Comparison of ENCODE assay signal across 17 cellular contexts in genomic region chr15:82553846-82554245, GRCh38. TPM values are rescaled to one million over a fixed set of nuclear protein-coding genes. Genes with fewer than 3 reads are reported as not detected.
A peak's percentile ranks its signal among the peaks of the same experiment; 100 is the strongest.
DNase-seq lines count a peak whose midpoint lies in the region; ATAC-seq and TF ChIP-seq lines count a peak whose summit lies in the region.
"Had no signal": no experiment of that assay in that cellular context is flagged by ENCODE, and none has a peak within 500 bp of the region (broad histone marks: within the 10 kb centered on the region; RNA-seq: fewer than 3 reads in every experiment).

No MANE protein-coding gene starts in this region.

- intact Hi-C loops in aorta (cut with DNase I): no loop called here

- H2AFZ ChIP-seq in GM23248 (no peak overlapping the region), trophoblast cell (ENCODE audit: insufficient read depth, low read length, poor library complexity) (no peak overlapping the region)

- no peak overlapping the region for H3K27ac Mint-ChIP-seq in glutamatergic neuron (ENCODE audit: unreplicated experiment)
- H3K27ac Mint-ChIP-seq: CD4-positive, CD25-positive, alpha-beta regulatory T cell; H9 had no signal

- in situ Hi-C loops in GM23248 (cut with MboI): no loop called here

- H3K4me1 ChIP-seq in GM23248 (ENCODE audit: insufficient read depth) (peaks cover 27% of the 10 kb centered on the region), trophoblast cell (ENCODE audit: control insufficient read depth in 1 of 2, insufficient read depth in 2 of 2, low read length in 2 of 2) (no peaks in the 10 kb centered on the region), aorta (ENCODE audit: control insufficient read depth in 1 of 2, insufficient read depth in 2 of 2, low read length in 2 of 2) (no peaks in the 10 kb centered on the region)

- no peaks in the 10 kb centered on the region for H3K79me1 ChIP-seq in trophoblast cell (ENCODE audit: low read length)

- no peak overlapping the region for H4K8ac ChIP-seq in trophoblast cell (ENCODE audit: low read depth, low read length)

- H4K12ac ChIP-seq in trophoblast cell (ENCODE audit: low read depth, low read length): no peak overlapping the region

- no peak overlapping the region; the same call in 1 of the 2 replicates for H3K9ac ChIP-seq in GM23248
- H3K9ac ChIP-seq in trophoblast cell (ENCODE audit: low read length): no peak overlapping the region
- H3K9ac ChIP-seq: BLaER1 treated with 17β-estradiol and CSF1 and Interleukin-3, amounts not matched to agents 10 nM and 100 nM had no signal

- H3K4ac ChIP-seq in trophoblast cell (ENCODE audit: low read depth, low read length): no peak overlapping the region

- H3K9me2 ChIP-seq in GM23248 (ENCODE audit: insufficient read depth): no peaks in the 10 kb centered on the region

- H2AK5ac ChIP-seq in trophoblast cell (ENCODE audit: low read length): no peak overlapping the region

- no peaks in the 10 kb centered on the region for H4K20me1 ChIP-seq in GM23248 (ENCODE audit: insufficient read depth)
- H4K20me1 ChIP-seq: BLaER1 treated with 17β-estradiol and CSF1 and Interleukin-3, amounts not matched to agents 10 nM and 100 nM had no signal

- WGBS in GM23248 (ENCODE audit: low coverage in 1 of 2, low lambda C conversion rate in 2 of 2, missing lambda C conversion rate in 2 of 2), 2 experiments: 95% methylated on average over 1 of the region's 1 CpG
- WGBS in trophoblast cell (ENCODE audit: extremely low coverage, insufficient coverage, insufficient read length): no CpG with 5 or more reads among the region's 1 CpG
- 88 to 94% methylated on average over 1 of the region's 1 CpG for WGBS in aorta, 2 donors

- H3K18ac ChIP-seq in trophoblast cell (ENCODE audit: low read length): no peak overlapping the region

- no peak overlapping the region for H4K91ac ChIP-seq in trophoblast cell (ENCODE audit: low read depth, low read length)

- no peak overlapping the region for H3K14ac ChIP-seq in trophoblast cell (ENCODE audit: low read length)

- DNase-seq in GM23248 (no peak), coronary artery (ENCODE audit: low spot score) (peak; percentile 33), glutamatergic neuron (no peak), trophoblast cell (peak; percentile 69 to 82), iPS-NIHi7 (ENCODE audit: extremely low spot score) (no peak), A172 (ENCODE audit: low spot score) (no peak), aorta (no peak)
- DNase-seq: 8988T; ACHN; Calu3; CD4-positive, CD25-positive, alpha-beta regulatory T cell; DMS 273 treated with DMSO at 0.1 percent for 48 hours; GOT3; H9 had no signal

- H3K4me2 ChIP-seq in GM23248 (ENCODE audit: unreplicated experiment) (no peak overlapping the region), trophoblast cell (ENCODE audit: low read length) (no peak overlapping the region)
- H3K4me2 ChIP-seq: BLaER1 treated with 17β-estradiol and CSF1 and Interleukin-3, amounts not matched to agents 10 nM and 100 nM had no signal

- no peak for TF ChIP-seq CTCF in coronary artery (IDR thresholded peaks at IDR 0.05)
- no peak for TF ChIP-seq CTCF in glutamatergic neuron (IDR thresholded peaks at IDR 0.05; ENCODE audit: partially characterized antibody, unreplicated experiment)

- H3K4me3 Mint-ChIP-seq in glutamatergic neuron (ENCODE audit: unreplicated experiment): peak overlapping the region; percentile 16
- H3K4me3 Mint-ChIP-seq: CD4-positive, CD25-positive, alpha-beta regulatory T cell; H9 had no signal

- H3K27ac ChIP-seq in GM23248 (peak overlapping the region; percentile 82), coronary artery (no peak overlapping the region), trophoblast cell (ENCODE audit: low read depth, low read length) (no peak overlapping the region), aorta (ENCODE audit: low read depth in 1 of 2, low read length in 2 of 2) (no peak overlapping the region)
- H3K27ac ChIP-seq: BLaER1 treated with 17β-estradiol and CSF1 and Interleukin-3, amounts not matched to agents 10 nM and 100 nM had no signal

- no peaks in the 10 kb centered on the region for H3K36me3 Mint-ChIP-seq in glutamatergic neuron (ENCODE audit: unreplicated experiment)
- H3K36me3 Mint-ChIP-seq: CD4-positive, CD25-positive, alpha-beta regulatory T cell had no signal

- H2BK120ac ChIP-seq in trophoblast cell (ENCODE audit: insufficient read depth, low read length, poor library complexity): no peak overlapping the region

- no peak overlapping the region for H2BK12ac ChIP-seq in trophoblast cell (ENCODE audit: low read length)

- H3K9me3 ChIP-seq in GM23248 (ENCODE audit: low read depth) (no peaks in the 10 kb centered on the region), trophoblast cell (ENCODE audit: insufficient read depth, low read depth, low read length) (no peaks in the 10 kb centered on the region), aorta (ENCODE audit: control insufficient read depth, low read length) (no peaks in the 10 kb centered on the region)
- H3K9me3 ChIP-seq: BLaER1 treated with 17β-estradiol and CSF1 and Interleukin-3, amounts not matched to agents 10 nM and 100 nM had no signal

- H3K9me3 Mint-ChIP-seq in glutamatergic neuron (ENCODE audit: unreplicated experiment): peaks cover 3% of the 10 kb centered on the region
- H3K9me3 Mint-ChIP-seq: CD4-positive, CD25-positive, alpha-beta regulatory T cell; H9 had no signal

- H2BK5ac ChIP-seq in trophoblast cell (ENCODE audit: low read depth, low read length, poor library complexity): no peak overlapping the region

- H3K36me3 ChIP-seq in GM23248 (ENCODE audit: low read depth) (no peaks in the 10 kb centered on the region), trophoblast cell (ENCODE audit: control insufficient read depth in 1 of 2, insufficient read depth in 2 of 2, low read length in 2 of 2) (no peaks in the 10 kb centered on the region), aorta (ENCODE audit: control insufficient read depth in 1 of 2, insufficient read depth in 2 of 2, low read length in 1 of 2) (peaks cover 0 to 2% of the 10 kb centered on the region in 2 donors)
- H3K36me3 ChIP-seq: BLaER1 treated with 17β-estradiol and CSF1 and Interleukin-3, amounts not matched to agents 10 nM and 100 nM had no signal

- H3F3A ChIP-seq in GM23248 (ENCODE audit: insufficient read depth): peaks cover 22% of the 10 kb centered on the region

- H3K27me3 ChIP-seq in GM23248 (replicated peaks; ENCODE audit: insufficient read depth) (no peaks in the 10 kb centered on the region), trophoblast cell (ENCODE audit: insufficient read depth, low read length) (no peaks in the 10 kb centered on the region), aorta (ENCODE audit: control insufficient read depth in 1 of 2, insufficient read depth in 2 of 2, low read length in 1 of 2) (no peaks in the 10 kb centered on the region)
- H3K27me3 ChIP-seq: BLaER1 treated with 17β-estradiol and CSF1 and Interleukin-3, amounts not matched to agents 10 nM and 100 nM had no signal

- ATAC-seq in GM18511 (IDR thresholded peaks at IDR 0.05; ENCODE audit: unreplicated experiment): no peak
- ATAC-seq in aorta (ENCODE audit: low FRiP score): no peak
- ATAC-seq: GM12878 had no signal

- peaks cover 17% of the 10 kb centered on the region for H3K4me1 Mint-ChIP-seq in glutamatergic neuron (ENCODE audit: low read depth, unreplicated experiment)
- H3K4me1 Mint-ChIP-seq: CD4-positive, CD25-positive, alpha-beta regulatory T cell had no signal

- no peak overlapping the region for H3K4me3 ChIP-seq in GM23248
- H3K4me3 ChIP-seq in coronary artery: no peak overlapping the region
- H3K4me3 ChIP-seq in trophoblast cell (ENCODE audit: low read depth, low read length): no peak overlapping the region
- no peak overlapping the region for H3K4me3 ChIP-seq in aorta (ENCODE audit: low read length in 2 of 2)
- H3K4me3 ChIP-seq: BLaER1 treated with 17β-estradiol and CSF1 and Interleukin-3, amounts not matched to agents 10 nM and 100 nM; GM12878 had no signal

- H3K27me3 Mint-ChIP-seq in glutamatergic neuron (ENCODE audit: unreplicated experiment): peaks cover 3% of the 10 kb centered on the region

- H3K23ac ChIP-seq in trophoblast cell (ENCODE audit: low read length): no peak overlapping the region

- H3K79me2 ChIP-seq in GM23248 (ENCODE audit: insufficient read depth) (no peaks in the 10 kb centered on the region), trophoblast cell (ENCODE audit: control insufficient read depth, insufficient read depth, low read length, poor library complexity) (no peaks in the 10 kb centered on the region)

RNA-seq across cellular contexts. Expression of gene RPS17, which starts 13.6 kb away (rescaled TPM):
- 1,721 and 1,890 TPM in 2 replicates for total RNA-seq in GM23248 (2014; rRNA removed; shearing (Covaris generic))
- polyA plus RNA-seq in GM23248 (2016; fragmentation: Nextera tagmentation; extraction: Ambion mirVana): 553 and 581 TPM in 2 replicates
- 874 TPM for total RNA-seq in glutamatergic neuron (ENCODE audit: unreplicated experiment)
- polyA plus RNA-seq in trophoblast cell (2013): 2,884 and 3,138 TPM in 2 replicates
- 2,056 and 2,688 TPM in 2 replicates for total RNA-seq in A172 (2014; rRNA removed; shearing (Covaris generic))
- 1,000 to 10,000 TPM; 1,022 to 1,110 TPM for total RNA-seq in aorta
- 1,000 to 10,000 TPM; 4,105 to 7,043 TPM for polyA plus RNA-seq in aorta

Comparison
In these comparisons a context has a peak if more than half of its experiments do, and no peak if none do; other contexts are left out.
1. DNase-seq: peak in coronary artery (single experiment) and trophoblast cell (2 of 2); none in GM23248 (single experiment), glutamatergic neuron (single experiment), iPS-NIHi7 (single experiment), A172 (single experiment) and aorta (0 of 2).